Comparison of ENCODE assay signal across 8 cellular contexts in the genomic region with DNA sequence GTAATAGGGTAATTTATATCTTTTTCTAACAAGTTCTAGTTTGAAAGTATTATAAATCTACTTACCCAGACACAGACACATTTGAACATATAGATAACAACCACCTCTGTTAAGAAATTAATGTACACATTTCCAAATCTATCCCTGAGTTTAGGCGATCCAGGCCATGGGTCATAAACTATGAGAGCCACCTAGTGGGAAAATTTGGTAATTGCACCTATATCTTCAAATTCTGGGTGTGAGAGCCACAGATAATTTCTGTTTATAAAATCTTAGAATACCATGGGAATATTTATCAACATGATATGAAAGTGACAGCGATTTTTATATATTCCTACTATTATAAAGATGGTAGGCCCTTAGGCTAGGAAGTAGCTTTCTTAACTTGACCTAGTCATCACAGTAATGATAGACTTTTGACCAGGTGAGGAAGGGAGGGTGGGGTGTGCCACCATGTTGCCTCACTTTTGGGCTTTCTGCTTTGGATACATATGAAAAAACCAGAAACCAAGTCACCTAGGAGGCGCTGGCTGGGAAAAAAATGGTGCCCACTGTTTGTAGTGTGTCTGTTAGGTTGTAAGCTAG. TPM values are rescaled to one million over a fixed set of nuclear protein-coding genes. Genes with fewer than 3 reads are reported as not detected.
DNase-seq lines count a peak whose midpoint lies in the region; ATAC-seq and FAIRE-seq lines count a peak whose summit lies in the region.

No MANE protein-coding gene starts in this region.

- no peak overlapping the region for H3K4me3 ChIP-seq in mesendoderm (ENCODE audit: low read length)

- no peak overlapping the region for H3K4ac ChIP-seq in mesendoderm (ENCODE audit: low read depth, low read length)

- no peaks in the 10 kb centered on the region for H3K79me2 ChIP-seq in mesendoderm (ENCODE audit: control insufficient read depth, insufficient read depth, low read length)

- H2BK5ac ChIP-seq in mesendoderm (ENCODE audit: low read length): no peak overlapping the region

- H3K9me3 Mint-ChIP-seq in activated CD4-positive, alpha-beta T cell treated with anti-CD3 and anti-CD28 coated beads, Interleukin-2, amount 10 ng/mL, durations not matched to agents 24 days and 14 days: no peaks in the 10 kb centered on the region

- no peaks in the 10 kb centered on the region for H3K79me1 ChIP-seq in mesendoderm (ENCODE audit: low read length)

- peak; percentile 80 for DNase-seq in activated CD4-positive, alpha-beta T cell treated with anti-CD3 and anti-CD28 coated beads, Interleukin-2, amount 10 ng/mL, durations not matched to agents 24 days and 14 days
- DNase-seq in activated CD4-positive, alpha-beta T cell treated with anti-CD3 and anti-CD28 coated beads for 48 hours: no peak
- DNase-seq in NOMO-1 (lab: John Stamatoyannopoulos, UW; ENCODE audit: unreplicated experiment in 2 of 2) (peak; percentile 19 to 27), mesendoderm (peak; percentile 32)

- H3K4me2 ChIP-seq in mesendoderm (ENCODE audit: low read length): no peak overlapping the region

- H3K23ac ChIP-seq in mesendoderm (ENCODE audit: low read length): no peak overlapping the region

- H3K27ac ChIP-seq in mesendoderm (ENCODE audit: low read depth, low read length): no peak overlapping the region

- H4K8ac ChIP-seq in mesendoderm (ENCODE audit: low read depth, low read length): no peak overlapping the region

- peak; percentile 24 for FAIRE-seq in colon (lab: Jason Lieb, UNC)

- no peak overlapping the region for H3K18ac ChIP-seq in mesendoderm (ENCODE audit: low read length)

- H3K27me3 Mint-ChIP-seq in activated CD4-positive, alpha-beta T cell treated with anti-CD3 and anti-CD28 coated beads, Interleukin-2, amount 10 ng/mL, durations not matched to agents 24 days and 14 days: peaks cover 16% of the 10 kb centered on the region

- H3K4me3 Mint-ChIP-seq in activated CD4-positive, alpha-beta T cell treated with anti-CD3 and anti-CD28 coated beads, Interleukin-2, amount 10 ng/mL, durations not matched to agents 24 days and 14 days: no peak overlapping the region

- no peaks in the 10 kb centered on the region for H3K36me3 Mint-ChIP-seq in activated CD4-positive, alpha-beta T cell treated with anti-CD3 and anti-CD28 coated beads, Interleukin-2, amount 10 ng/mL, durations not matched to agents 24 days and 14 days (ENCODE audit: low read depth)

- H3K27ac Mint-ChIP-seq in activated CD4-positive, alpha-beta T cell treated with anti-CD3 and anti-CD28 coated beads, Interleukin-2, amount 10 ng/mL, durations not matched to agents 24 days and 14 days: no peak overlapping the region

- no peak overlapping the region for H2BK15ac ChIP-seq in mesendoderm (replicated peaks; ENCODE audit: low read depth)

- no peaks in the 10 kb centered on the region for H3K27me3 ChIP-seq in mesendoderm (ENCODE audit: insufficient read depth, low read length, poor library complexity)

- intact Hi-C loops in activated CD4-positive, alpha-beta T cell treated with anti-CD3 and anti-CD28 coated beads, Interleukin-2, amount 10 ng/mL, durations not matched to agents 24 days and 14 days (cut with micrococcal nuclease): loop anchor here (1.0 to 5.0 kb wide), 3 partner anchors 36 to 176 kb away; no protein-coding TSS in a partner anchor

- H3K4me1 Mint-ChIP-seq in activated CD4-positive, alpha-beta T cell treated with anti-CD3 and anti-CD28 coated beads, Interleukin-2, amount 10 ng/mL, durations not matched to agents 24 days and 14 days: peaks cover 2% of the 10 kb centered on the region

- no peak overlapping the region for H3K9ac ChIP-seq in mesendoderm (ENCODE audit: low read length)

- ATAC-seq in HG02938 (IDR thresholded peaks at IDR 0.05; ENCODE audit: unreplicated experiment) (peak; percentile 71), HG03280 (IDR thresholded peaks at IDR 0.05; ENCODE audit: unreplicated experiment) (no peak), GM21825 (IDR thresholded peaks at IDR 0.05; ENCODE audit: unreplicated experiment) (no peak)

- H3K4me1 ChIP-seq in mesendoderm (ENCODE audit: control insufficient read depth, low read depth, low read length): peaks cover 3% of the 10 kb centered on the region

- no peak overlapping the region for H2AK5ac ChIP-seq in mesendoderm (ENCODE audit: low read length)

- H3K36me3 ChIP-seq in mesendoderm (ENCODE audit: control insufficient read depth, insufficient read depth, low read length): no peaks in the 10 kb centered on the region

- H2BK120ac ChIP-seq in mesendoderm (ENCODE audit: low read depth, low read length): no peak overlapping the region

- no CpG with 5 or more reads among the region's 3 CpGs for WGBS in mesendoderm (ENCODE audit: extremely low coverage, insufficient coverage, low lambda C conversion rate)

- H3K56ac ChIP-seq in mesendoderm (ENCODE audit: low read length): no peak overlapping the region

- H4K5ac ChIP-seq in mesendoderm (ENCODE audit: low read length): no peak overlapping the region

RNA-seq across cellular contexts. Expression of gene EPHA1, which starts 8.0 kb away (rescaled TPM):
- 0.09 and 0.26 TPM in 2 replicates for total RNA-seq in activated CD4-positive, alpha-beta T cell treated with anti-CD3 and anti-CD28 coated beads, Interleukin-2, amount 10 ng/mL, durations not matched to agents 24 days and 14 days
- 85.6 TPM for polyA plus RNA-seq in mesendoderm (2013, experiment 1 of 2)
- 80.8 TPM for polyA plus RNA-seq in mesendoderm (2013, experiment 2 of 2)

RNA-seq across cellular contexts. Expression of gene TAS2R60, which starts 26.6 kb away (rescaled TPM):
- not detected in 2 replicates for total RNA-seq in activated CD4-positive, alpha-beta T cell treated with anti-CD3 and anti-CD28 coated beads, Interleukin-2, amount 10 ng/mL, durations not matched to agents 24 days and 14 days
- 0.15 TPM for polyA plus RNA-seq in mesendoderm (2013, experiment 1 of 2)
- 0.20 TPM for polyA plus RNA-seq in mesendoderm (2013, experiment 2 of 2)

RNA-seq across cellular contexts. Expression of gene ZYX, which starts 35.5 kb away (rescaled TPM):
- 85.8 and 89.7 TPM in 2 replicates for total RNA-seq in activated CD4-positive, alpha-beta T cell treated with anti-CD3 and anti-CD28 coated beads, Interleukin-2, amount 10 ng/mL, durations not matched to agents 24 days and 14 days
- 368 TPM for polyA plus RNA-seq in mesendoderm (2013, experiment 1 of 2)
- 379 TPM for polyA plus RNA-seq in mesendoderm (2013, experiment 2 of 2)

RNA-seq across cellular contexts. Expression of gene FAM131B, which starts 54.1 kb away (rescaled TPM):
- 0.37 and 0.45 TPM in 2 replicates for total RNA-seq in activated CD4-positive, alpha-beta T cell treated with anti-CD3 and anti-CD28 coated beads, Interleukin-2, amount 10 ng/mL, durations not matched to agents 24 days and 14 days
- polyA plus RNA-seq in mesendoderm (2013, experiment 1 of 2): 10.5 TPM
- polyA plus RNA-seq in mesendoderm (2013, experiment 2 of 2): 10.1 TPM
